In the genomic region with DNA sequence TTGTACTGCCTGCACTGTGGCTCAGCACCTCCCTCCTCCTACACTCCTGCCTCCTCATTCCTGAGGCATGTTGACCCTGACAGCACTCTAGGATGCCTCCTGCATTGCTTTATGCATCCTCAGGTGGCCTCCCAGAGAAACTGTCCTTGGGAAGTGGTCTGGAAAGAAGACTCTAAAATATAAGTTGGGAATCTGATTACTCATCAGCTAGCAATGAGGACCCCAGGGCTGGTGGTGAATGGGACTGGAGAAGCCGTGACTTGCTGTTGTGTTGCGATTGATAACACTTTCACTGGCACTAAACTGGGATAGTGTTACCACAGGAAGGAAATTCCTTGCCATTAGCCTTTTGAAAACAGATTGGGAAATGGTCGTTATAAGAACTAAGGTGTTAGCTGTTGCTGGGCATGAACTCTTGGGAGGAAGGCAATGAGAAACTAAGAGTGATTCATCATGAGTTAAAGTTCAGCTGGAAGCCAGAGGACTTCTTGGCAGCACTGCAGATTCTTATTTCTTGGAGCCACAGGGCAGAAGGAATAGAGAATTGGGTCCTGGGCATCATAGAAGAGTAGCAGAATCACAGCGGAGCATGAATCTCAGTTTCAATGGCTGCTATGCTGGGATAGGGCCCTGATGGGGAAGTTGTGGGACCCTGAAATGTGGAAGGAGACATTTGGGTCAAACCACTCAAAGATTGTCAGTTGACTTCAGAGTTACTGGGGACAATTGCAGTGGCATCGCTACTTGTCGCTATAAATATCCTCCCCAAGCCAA, we compare ENCODE assay signal across 1 cellular context.
TF ChIP-seq lines count a peak whose summit lies in the region.

No MANE protein-coding gene starts in this region.

TF ChIP-seq in HepG2, 621 proteins besides CTCF, POLR2A, EP300 and RAD21:
- TF ChIP-seq ZGPAT (CRISPR knock-in tag; IDR thresholded peaks at IDR 0.05) (no peak), IRF2 (CRISPR knock-in tag; IDR thresholded peaks at IDR 0.05) (no peak), SRY (CRISPR knock-in tag; IDR thresholded peaks at IDR 0.05) (no peak), ZNF788 (CRISPR knock-in tag; IDR thresholded peaks at IDR 0.05; ENCODE audit: borderline replicate concordance) (no peak), DMAP1 (CRISPR knock-in tag; IDR thresholded peaks at IDR 0.05) (no peak), KDM4B (CRISPR knock-in tag; IDR thresholded peaks at IDR 0.05) (no peak), ZZZ3 (CRISPR knock-in tag; IDR thresholded peaks at IDR 0.05; ENCODE audit: borderline replicate concordance) (no peak), ZNF24 (IDR thresholded peaks at IDR 0.05) (no peak)
- TF ChIP-seq, protein P1, sequence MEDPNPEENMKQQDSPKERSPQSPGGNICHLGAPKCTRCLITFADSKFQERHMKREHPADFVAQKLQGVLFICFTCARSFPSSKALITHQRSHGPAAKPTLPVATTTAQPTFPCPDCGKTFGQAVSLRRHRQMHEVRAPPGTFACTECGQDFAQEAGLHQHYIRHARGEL (CRISPR knock-in tag; IDR thresholded peaks at IDR 0.05) = no peak
